21 cellular contexts compared by ENCODE assay signal in genomic region chrX:103347682-103348397, GRCh38. TPM values are rescaled to one million over a fixed set of nuclear protein-coding genes. Genes with fewer than 3 reads are reported as not detected.
"Had no signal": no experiment of that assay in that cellular context is flagged by ENCODE, and none has a peak within 500 bp of the region (broad histone marks: within the 10 kb centered on the region; RNA-seq: fewer than 3 reads in every experiment).

No MANE protein-coding gene starts in this region.

- H3K36me3 Mint-ChIP-seq: activated naive CD4-positive, alpha-beta T cell treated with anti-CD3 and anti-CD28 coated beads, Interleukin-2, amount 50 U/mL, for 72 hours; immature natural killer cell; naive thymus-derived CD4-positive, alpha-beta T cell; stimulated activated naive B cell treated with anti-CD40 and anti-IgM and Interleukin-4, amounts not matched to agents 10 μg/mL and 1 μg/mL and 100 μg/mL, for 72 hours had no signal

- H3K27ac Mint-ChIP-seq: activated naive CD4-positive, alpha-beta T cell treated with anti-CD3 and anti-CD28 coated beads, Interleukin-2, amount 50 U/mL, for 72 hours; activated T-cell treated with anti-CD3 and anti-CD28 coated beads, Interleukin-2, amount 50 U/mL, for 24 hours; immature natural killer cell; stimulated activated naive B cell treated with anti-CD40 and anti-IgM and Interleukin-4, amounts not matched to agents 10 μg/mL and 1 μg/mL and 100 μg/mL, for 72 hours had no signal

- H3K4me3 ChIP-seq: lung, psoas muscle, spleen, transverse colon had no signal

- ATAC-seq: activated naive CD4-positive, alpha-beta T cell treated with anti-CD3 and anti-CD28 coated beads, Interleukin-2, amount 50 U/mL, for 72 hours; left cardiac atrium; naive thymus-derived CD4-positive, alpha-beta T cell; psoas muscle; sciatic nerve; stimulated activated naive B cell treated with anti-CD40 and anti-IgM and Interleukin-4, amounts not matched to agents 10 μg/mL and 1 μg/mL and 100 μg/mL, for 72 hours had no signal

- H3K4me1 ChIP-seq: psoas muscle, spleen, transverse colon had no signal

- H3K36me3 ChIP-seq: spleen, transverse colon had no signal

- H3K27ac ChIP-seq: psoas muscle, spleen, transverse colon had no signal

- H3K4me1 Mint-ChIP-seq: immature natural killer cell; stimulated activated naive B cell treated with anti-CD40 and anti-IgM and Interleukin-4, amounts not matched to agents 10 μg/mL and 1 μg/mL and 100 μg/mL, for 72 hours had no signal

- H3K27me3 ChIP-seq: transverse colon had no signal

- H3K9me3 Mint-ChIP-seq: activated naive CD4-positive, alpha-beta T cell treated with anti-CD3 and anti-CD28 coated beads, Interleukin-2, amount 50 U/mL, for 72 hours; activated T-cell treated with anti-CD3 and anti-CD28 coated beads, Interleukin-2, amount 50 U/mL, for 24 hours; immature natural killer cell; naive thymus-derived CD4-positive, alpha-beta T cell; stimulated activated naive B cell treated with anti-CD40 and anti-IgM and Interleukin-4, amounts not matched to agents 10 μg/mL and 1 μg/mL and 100 μg/mL, for 72 hours had no signal

- DNase-seq: activated CD4-positive, alpha-beta T cell treated with anti-CD3 and anti-CD28 coated beads, Interleukin-2, amount 50 U/mL, for 4 hours; activated CD4-positive, CD25-positive, alpha-beta regulatory T cell treated with anti-CD3 and anti-CD28 coated beads, Interleukin-2, amount 50 U/mL, for 72 hours; activated effector memory CD4-positive, alpha-beta T cell treated with anti-CD3 and anti-CD28 coated beads, Interleukin-2, amount 50 U/mL, for 16 hours; activated T-cell treated with anti-CD3 and anti-CD28 coated beads, Interleukin-2, amount 50 U/mL, for 24 hours; amygdala; cerebellar nuclear complex; foreskin melanocyte; head of caudate nucleus; immature natural killer cell; left cardiac atrium; naive thymus-derived CD4-positive, alpha-beta T cell; occipital lobe; psoas muscle; spleen; stimulated activated CD4-positive, alpha-beta T cell treated with anti-CD3 and anti-CD28 coated beads, Interleukin-1b, Interleukin-23, amount 100 ng/mL, for 48 hours; stimulated activated naive B cell treated with anti-CD40 and anti-IgM and Interleukin-4, amounts not matched to agents 10 μg/mL and 1 μg/mL and 100 μg/mL, for 72 hours; transverse colon had no signal

- H3K4me3 Mint-ChIP-seq: activated T-cell treated with anti-CD3 and anti-CD28 coated beads, Interleukin-2, amount 50 U/mL, for 24 hours; immature natural killer cell; naive thymus-derived CD4-positive, alpha-beta T cell; stimulated activated naive B cell treated with anti-CD40 and anti-IgM and Interleukin-4, amounts not matched to agents 10 μg/mL and 1 μg/mL and 100 μg/mL, for 72 hours had no signal

- H3K9me3 ChIP-seq: psoas muscle, spleen, transverse colon had no signal

RNA-seq across cellular contexts. Expression of gene TCEAL7, which starts 17.8 kb away (rescaled TPM):
- total RNA-seq: activated naive CD4-positive, alpha-beta T cell treated with anti-CD3 and anti-CD28 coated beads, Interleukin-2, amount 50 U/mL, for 72 hours; naive thymus-derived CD4-positive, alpha-beta T cell; T-helper 2 cell treated with Interferon-gamma antibody and Interleukin-4, amounts not matched to agents 100 ng/mL and 5 ng/mL, for 36 hours had no signal
- polyA plus RNA-seq: immature natural killer cell; naive thymus-derived CD4-positive, alpha-beta T cell had no signal
